ENCODE assay signal across 22 cellular contexts in the genomic region with DNA sequence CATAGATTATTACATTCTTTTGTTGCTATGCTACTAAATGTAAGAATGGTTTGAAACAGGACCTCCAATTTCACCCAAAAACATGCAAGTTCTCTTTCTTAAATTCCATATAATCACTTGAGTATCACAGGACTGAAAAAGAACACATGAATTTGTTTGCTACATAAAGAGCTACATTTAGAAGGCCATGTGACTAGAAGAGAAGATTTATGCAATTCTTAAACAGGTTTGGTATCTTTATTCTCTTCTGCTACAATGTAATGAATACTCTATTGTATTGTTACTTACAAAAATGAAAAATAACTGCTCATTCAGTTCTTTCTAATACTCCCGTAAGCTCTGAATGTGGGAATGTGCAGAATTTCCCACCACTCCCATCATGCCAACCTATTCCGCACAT. TPM values are rescaled to one million over a fixed set of nuclear protein-coding genes. Genes with fewer than 3 reads are reported as not detected.
DNase-seq lines count a peak whose midpoint lies in the region; FAIRE-seq and TF ChIP-seq lines count a peak whose summit lies in the region.
"Had no signal": no experiment of that assay in that cellular context is flagged by ENCODE, and none has a peak within 500 bp of the region (broad histone marks: within the 10 kb centered on the region; RNA-seq: fewer than 3 reads in every experiment).

No MANE protein-coding gene starts in this region.

- H3K27ac Mint-ChIP-seq in astrocyte (ENCODE audit: unreplicated experiment), result peak overlapping the region; percentile 66
- H3K27ac Mint-ChIP-seq: activated naive CD4-positive, alpha-beta T cell treated with anti-CD3 and anti-CD28 coated beads for 36 hours; CD4-positive, alpha-beta T cell; stimulated activated naive B cell treated with anti-CD40 and anti-IgM and Interleukin-4, amounts not matched to agents 10 μg/mL and 1 μg/mL and 100 μg/mL, for 72 hours; T-helper 2 cell treated with Interferon-gamma antibody and Interleukin-4, amounts not matched to agents 5 μg/mL and 100 μg/mL, for 36 hours; WTC11 had no signal

- H3K4me3 ChIP-seq in astrocyte (ENCODE audit: insufficient read depth, low read depth, low read length), result peak overlapping the region; percentile 27
- no peak overlapping the region for H3K4me3 ChIP-seq in smooth muscle cell
- no peak overlapping the region for H3K4me3 ChIP-seq in kidney (ENCODE audit: low read length in 2 of 2)
- H3K4me3 ChIP-seq: SK-N-MC, thoracic aorta had no signal

- H3K9ac ChIP-seq in astrocyte (ENCODE audit: low read length) (peak overlapping the region; percentile 78), smooth muscle cell (ENCODE audit: low read depth) (peak overlapping the region; percentile 1), kidney (ENCODE audit: low read length in 2 of 2) (no peak overlapping the region)

- H3K36me3 ChIP-seq in astrocyte (ENCODE audit: insufficient read depth, low read length), result no peaks in the 10 kb centered on the region
- H3K36me3 ChIP-seq in smooth muscle cell (ENCODE audit: low read depth), result no peaks in the 10 kb centered on the region
- no peaks in the 10 kb centered on the region for H3K36me3 ChIP-seq in kidney (ENCODE audit: control insufficient read depth in 1 of 2, insufficient read depth in 2 of 2, low read length in 2 of 2)
- H3K36me3 ChIP-seq: thoracic aorta had no signal

- H3K36me3 Mint-ChIP-seq in astrocyte (ENCODE audit: low read depth, unreplicated experiment), result peaks cover 6% of the 10 kb centered on the region
- H3K36me3 Mint-ChIP-seq: stimulated activated naive B cell treated with anti-CD40 and anti-IgM and Interleukin-4, amounts not matched to agents 10 μg/mL and 1 μg/mL and 100 μg/mL, for 72 hours; WTC11 had no signal

- peak; percentile 26 for FAIRE-seq in GM18507 (lab: Jason Lieb, UNC)
- peak; percentile 45 for FAIRE-seq in astrocyte (lab: Jason Lieb, UNC)
- FAIRE-seq in kidney (lab: Jason Lieb, UNC), result no peak
- FAIRE-seq in urothelium cell line (lab: Jason Lieb, UNC), result no peak
- FAIRE-seq: GM19239 had no signal

- H3K9me3 ChIP-seq in astrocyte (ENCODE audit: insufficient read depth, low read depth, low read length), result no peaks in the 10 kb centered on the region
- no peaks in the 10 kb centered on the region for H3K9me3 ChIP-seq in smooth muscle cell (replicated peaks; ENCODE audit: low read depth)
- H3K9me3 ChIP-seq in kidney (ENCODE audit: control insufficient read depth in 1 of 2, low read length in 2 of 2), result no peaks in the 10 kb centered on the region
- H3K9me3 ChIP-seq: thoracic aorta had no signal

- no peaks in the 10 kb centered on the region for H3K27me3 Mint-ChIP-seq in astrocyte (ENCODE audit: low read depth, unreplicated experiment)

- H2AFZ ChIP-seq in astrocyte (ENCODE audit: low read depth, low read length) (no peak overlapping the region), smooth muscle cell (ENCODE audit: low read depth) (no peak overlapping the region)

- H3K79me2 ChIP-seq in astrocyte (ENCODE audit: insufficient read depth, low read length), result peaks cover 93% of the 10 kb centered on the region
- peaks cover 89% of the 10 kb centered on the region for H3K79me2 ChIP-seq in smooth muscle cell (ENCODE audit: low read depth)

- H3K4me1 Mint-ChIP-seq in astrocyte (ENCODE audit: low read depth, unreplicated experiment), result peaks cover 40% of the 10 kb centered on the region
- H3K4me1 Mint-ChIP-seq: stimulated activated naive B cell treated with anti-CD40 and anti-IgM and Interleukin-4, amounts not matched to agents 10 μg/mL and 1 μg/mL and 100 μg/mL, for 72 hours; WTC11 had no signal

- H3K9me3 Mint-ChIP-seq in astrocyte (ENCODE audit: unreplicated experiment), result no peaks in the 10 kb centered on the region
- H3K9me3 Mint-ChIP-seq: activated naive CD4-positive, alpha-beta T cell treated with anti-CD3 and anti-CD28 coated beads for 36 hours; CD4-positive, alpha-beta T cell; stimulated activated naive B cell treated with anti-CD40 and anti-IgM and Interleukin-4, amounts not matched to agents 10 μg/mL and 1 μg/mL and 100 μg/mL, for 72 hours; T-helper 2 cell treated with Interferon-gamma antibody and Interleukin-4, amounts not matched to agents 5 μg/mL and 100 μg/mL, for 36 hours had no signal

- WGBS in smooth muscle cell (ENCODE audit: low lambda C conversion rate), result 63% methylated on average over 2 of the region's 2 CpGs

- H3K4me1 ChIP-seq in astrocyte (ENCODE audit: insufficient read depth, low read length), result peaks cover 54% of the 10 kb centered on the region
- peaks cover 11% of the 10 kb centered on the region for H3K4me1 ChIP-seq in smooth muscle cell (ENCODE audit: low read depth)
- peaks cover 0 to 3% of the 10 kb centered on the region in 2 donors for H3K4me1 ChIP-seq in kidney (ENCODE audit: control insufficient read depth in 1 of 2, insufficient read depth in 1 of 2, low read depth in 1 of 2, low read length in 2 of 2)

- TF ChIP-seq CTCF in astrocyte (IDR thresholded peaks at IDR 0.05; ENCODE audit: insufficient read depth, low read depth, low read length) (no peak), smooth muscle cell (IDR thresholded peaks at IDR 0.05; ENCODE audit: borderline replicate concordance, insufficient read depth, poor library complexity, severe bottlenecking) (no peak), kidney (IDR thresholded peaks at IDR 0.05; ENCODE audit: borderline replicate concordance, extremely low read depth, insufficient read depth) (no peak)

- intact Hi-C loops in kidney (cut with DNase I), result no loop called here

- H3K4me3 Mint-ChIP-seq in astrocyte (ENCODE audit: unreplicated experiment), result no peak overlapping the region
- H3K4me3 Mint-ChIP-seq: activated naive CD4-positive, alpha-beta T cell treated with anti-CD3 and anti-CD28 coated beads for 36 hours; CD4-positive, alpha-beta T cell; stimulated activated naive B cell treated with anti-CD40 and anti-IgM and Interleukin-4, amounts not matched to agents 10 μg/mL and 1 μg/mL and 100 μg/mL, for 72 hours; T-helper 2 cell treated with Interferon-gamma antibody and Interleukin-4, amounts not matched to agents 5 μg/mL and 100 μg/mL, for 36 hours; WTC11 had no signal

- no peak for DNase-seq in GM18507 (ENCODE audit: extremely low spot score, insufficient read length, low read depth)
- DNase-seq in astrocyte (ENCODE audit: low read depth), result no peak
- peak; percentile 78 for DNase-seq in foreskin melanocyte
- no peak for DNase-seq in smooth muscle cell (lab: John Stamatoyannopoulos, UW; ENCODE audit: unreplicated experiment)
- DNase-seq in CD1c-positive myeloid dendritic cell (ENCODE audit: extremely low spot score), result no peak
- DNase-seq in kidney, result no peak
- no peak for DNase-seq in anterior cingulate cortex (lab: John Stamatoyannopoulos, UW)
- no peak for DNase-seq in urothelium cell line (ENCODE audit: low spot score)
- DNase-seq: activated naive CD4-positive, alpha-beta T cell treated with anti-CD3 and anti-CD28 coated beads for 36 hours; CD4-positive, alpha-beta T cell; dorsolateral prefrontal cortex; NCI-H2171; nucleus accumbens; retina; RPMI8226; stimulated activated CD4-positive, alpha-beta T cell treated with anti-CD3 and anti-CD28 coated beads, Interleukin-4, amount 100 ng/mL, for 1 hour; stimulated activated naive B cell treated with anti-CD40 and anti-IgM and Interleukin-4, amounts not matched to agents 10 μg/mL and 1 μg/mL and 100 μg/mL, for 72 hours had no signal

- H3F3A ChIP-seq in smooth muscle cell (ENCODE audit: low read depth), result peaks cover 11% of the 10 kb centered on the region

- no peaks in the 10 kb centered on the region for H4K20me1 ChIP-seq in astrocyte (ENCODE audit: insufficient read depth, low read length)
- H4K20me1 ChIP-seq in smooth muscle cell (ENCODE audit: low read depth), result peaks cover 8% of the 10 kb centered on the region

- peak overlapping the region; percentile 91 for H3K27ac ChIP-seq in astrocyte (ENCODE audit: low read depth, low read length)
- H3K27ac ChIP-seq in smooth muscle cell (ENCODE audit: low read depth), result peak overlapping the region; percentile 67
- H3K27ac ChIP-seq in kidney (ENCODE audit: low read depth in 2 of 2, low read length in 2 of 2), result no peak overlapping the region
- H3K27ac ChIP-seq: thoracic aorta had no signal

- H3K27me3 ChIP-seq in astrocyte (ENCODE audit: insufficient read depth, low read length) (no peaks in the 10 kb centered on the region), smooth muscle cell (ENCODE audit: low read depth) (no peaks in the 10 kb centered on the region)

- peak overlapping the region; percentile 83 for H3K4me2 ChIP-seq in astrocyte (ENCODE audit: low read length)
- H3K4me2 ChIP-seq in smooth muscle cell, result peak overlapping the region; percentile 76

RNA-seq across cellular contexts. Expression of a gene that starts 9.3 kb away (rescaled TPM):
- total RNA-seq in astrocyte, result 31.8 and 39.0 TPM in 2 replicates
- 44.1 and 68.3 TPM in 2 replicates for total RNA-seq in smooth muscle cell
- polyA plus RNA-seq in smooth muscle cell, result 22.9 and 27.5 TPM in 2 replicates
- total RNA-seq in kidney, result 80.3 TPM
- 33.9 TPM for polyA plus RNA-seq in kidney (ENCODE audit: insufficient read depth, low read depth, low replicate concordance)

Comparison
In these comparisons a context has a peak if more than half of its experiments do, and no peak if none do; other contexts are left out.
1. H3K27ac ChIP-seq: peak in astrocyte (single experiment) and smooth muscle cell (single experiment); none in kidney (0 of 2).
2. H3K9ac ChIP-seq: peak in astrocyte (single experiment) and smooth muscle cell (single experiment); none in kidney (0 of 2).